ENCODE assay signal across 18 cellular contexts in genomic region chr20:61422636-61423425, GRCh38.
"Had no signal": no experiment of that assay in that cellular context is flagged by ENCODE, and none has a peak within 500 bp of the region (broad histone marks: within the 10 kb centered on the region; RNA-seq: fewer than 3 reads in every experiment).

No MANE protein-coding gene starts in this region.

- H3K9me3 ChIP-seq: ascending aorta, heart left ventricle, thoracic aorta had no signal

- H3K36me3 Mint-ChIP-seq: stimulated activated naive B cell treated with anti-CD40 and anti-IgM and Interleukin-4, amounts not matched to agents 10 μg/mL and 1 μg/mL and 100 μg/mL, for 72 hours had no signal

- DNase-seq: activated CD4-positive, alpha-beta T cell treated with anti-CD3 and anti-CD28 coated beads, Interleukin-2, amount 10 ng/mL, durations not matched to agents 24 days and 14 days; activated CD8-positive, alpha-beta T cell treated with anti-CD3 and anti-CD28 coated beads, Interleukin-2, amount 10 ng/mL, durations not matched to agents 7 days and 5 days; activated naive CD4-positive, alpha-beta T cell treated with anti-CD3 and anti-CD28 coated beads, Interleukin-2, amount 50 U/mL, for 16 hours; activated T-cell treated with anti-CD3 and anti-CD28 coated beads, Interleukin-2, amount 50 U/mL, for 24 hours; cortex of kidney; heart left ventricle; left colon; midbrain; occipital lobe; retina; stimulated activated naive B cell treated with anti-CD40 and anti-IgM and Interleukin-4, amounts not matched to agents 10 μg/mL and 1 μg/mL and 100 μg/mL, for 72 hours; T1000 had no signal

- H3K9me3 Mint-ChIP-seq: activated CD4-positive, alpha-beta T cell treated with anti-CD3 and anti-CD28 coated beads, Interleukin-2, amount 10 ng/mL, durations not matched to agents 24 days and 14 days; activated T-cell treated with anti-CD3 and anti-CD28 coated beads, Interleukin-2, amount 50 U/mL, for 24 hours; activated T-helper 2 cell treated with anti-CD3 and anti-CD28 coated beads, Interferon-gamma antibody, Interleukin-2, Interleukin-4, amounts not matched to agents 10 μg/mL and 5 μg/mL and 100 μg/mL, durations not matched to agents 14 hours and 24 hours and 36 hours; nephron; stimulated activated naive B cell treated with anti-CD40 and anti-IgM and Interleukin-4, amounts not matched to agents 10 μg/mL and 1 μg/mL and 100 μg/mL, for 72 hours had no signal

- H3K36me3 ChIP-seq: ascending aorta, gastroesophageal sphincter, heart left ventricle, thoracic aorta had no signal

- ATAC-seq: activated CD8-positive, alpha-beta T cell treated with anti-CD3 and anti-CD28 coated beads, Interleukin-2, amount 10 ng/mL, durations not matched to agents 7 days and 5 days; gastroesophageal sphincter; heart left ventricle; left colon; stimulated activated naive B cell treated with anti-CD40 and anti-IgM and Interleukin-4, amounts not matched to agents 10 μg/mL and 1 μg/mL and 100 μg/mL, for 72 hours had no signal

- H3K27me3 ChIP-seq: ascending aorta had no signal

- H3K27ac ChIP-seq: ascending aorta, gastroesophageal sphincter, heart left ventricle, thoracic aorta had no signal

- H3K4me3 Mint-ChIP-seq: activated CD4-positive, alpha-beta T cell treated with anti-CD3 and anti-CD28 coated beads, Interleukin-2, amount 10 ng/mL, durations not matched to agents 24 days and 14 days; activated CD8-positive, alpha-beta T cell treated with anti-CD3 and anti-CD28 coated beads, Interleukin-2, amount 10 ng/mL, durations not matched to agents 7 days and 5 days; activated T-cell treated with anti-CD3 and anti-CD28 coated beads, Interleukin-2, amount 50 U/mL, for 24 hours; nephron; stimulated activated naive B cell treated with anti-CD40 and anti-IgM and Interleukin-4, amounts not matched to agents 10 μg/mL and 1 μg/mL and 100 μg/mL, for 72 hours had no signal

- H3K4me1 ChIP-seq: ascending aorta, gastroesophageal sphincter, heart left ventricle had no signal

- H3K27me3 Mint-ChIP-seq: activated CD4-positive, alpha-beta T cell treated with anti-CD3 and anti-CD28 coated beads, Interleukin-2, amount 10 ng/mL, durations not matched to agents 24 days and 14 days; activated T-cell treated with anti-CD3 and anti-CD28 coated beads, Interleukin-2, amount 50 U/mL, for 24 hours; stimulated activated naive B cell treated with anti-CD40 and anti-IgM and Interleukin-4, amounts not matched to agents 10 μg/mL and 1 μg/mL and 100 μg/mL, for 72 hours had no signal

- H3K4me1 Mint-ChIP-seq: activated CD4-positive, alpha-beta T cell treated with anti-CD3 and anti-CD28 coated beads, Interleukin-2, amount 10 ng/mL, durations not matched to agents 24 days and 14 days; nephron; stimulated activated naive B cell treated with anti-CD40 and anti-IgM and Interleukin-4, amounts not matched to agents 10 μg/mL and 1 μg/mL and 100 μg/mL, for 72 hours had no signal

- H3K27ac Mint-ChIP-seq: activated CD4-positive, alpha-beta T cell treated with anti-CD3 and anti-CD28 coated beads, Interleukin-2, amount 10 ng/mL, durations not matched to agents 24 days and 14 days; activated CD8-positive, alpha-beta T cell treated with anti-CD3 and anti-CD28 coated beads, Interleukin-2, amount 10 ng/mL, durations not matched to agents 7 days and 5 days; activated T-cell treated with anti-CD3 and anti-CD28 coated beads, Interleukin-2, amount 50 U/mL, for 24 hours; activated T-helper 2 cell treated with anti-CD3 and anti-CD28 coated beads, Interferon-gamma antibody, Interleukin-2, Interleukin-4, amounts not matched to agents 10 μg/mL and 5 μg/mL and 100 μg/mL, durations not matched to agents 14 hours and 24 hours and 36 hours; nephron; stimulated activated naive B cell treated with anti-CD40 and anti-IgM and Interleukin-4, amounts not matched to agents 10 μg/mL and 1 μg/mL and 100 μg/mL, for 72 hours had no signal

- H3K4me3 ChIP-seq: ascending aorta, gastroesophageal sphincter, heart left ventricle, lung, thoracic aorta had no signal
